In the genomic region with DNA sequence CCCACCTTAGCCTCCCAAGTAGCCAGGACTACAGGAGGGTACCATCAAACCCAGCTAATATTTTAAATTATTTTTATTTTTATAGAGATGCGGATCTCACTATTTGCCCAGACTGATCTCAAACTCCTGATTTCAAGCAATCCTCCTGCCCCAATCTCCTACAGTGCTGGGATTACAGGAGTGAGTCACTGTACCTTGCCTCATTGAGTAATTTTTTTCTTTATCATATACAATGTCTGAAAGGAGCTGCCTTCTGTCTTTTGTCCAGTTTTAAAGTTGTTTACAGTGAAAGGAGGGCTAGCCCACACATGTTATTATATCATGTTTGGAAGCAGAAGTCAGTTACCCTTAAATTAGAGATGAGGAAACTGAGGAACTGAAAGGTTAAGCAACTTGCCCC, we compare ENCODE assay signal across 1 cellular context.
A peak's percentile ranks its signal among the peaks of the same experiment; 100 is the strongest.
TF ChIP-seq lines count a peak whose summit lies in the region.

No MANE protein-coding gene starts in this region.

TF ChIP-seq in IMR-90, 13 proteins besides CTCF, POLR2A, EP300 and RAD21:
- TF ChIP-seq CHD1 (IDR thresholded peaks at IDR 0.05; ENCODE audit: low read depth, low read length): no peak
- TF ChIP-seq FOS (IDR thresholded peaks at IDR 0.05; ENCODE audit: low read depth, low read length): peak; percentile 70
- TF ChIP-seq, protein P1, sequence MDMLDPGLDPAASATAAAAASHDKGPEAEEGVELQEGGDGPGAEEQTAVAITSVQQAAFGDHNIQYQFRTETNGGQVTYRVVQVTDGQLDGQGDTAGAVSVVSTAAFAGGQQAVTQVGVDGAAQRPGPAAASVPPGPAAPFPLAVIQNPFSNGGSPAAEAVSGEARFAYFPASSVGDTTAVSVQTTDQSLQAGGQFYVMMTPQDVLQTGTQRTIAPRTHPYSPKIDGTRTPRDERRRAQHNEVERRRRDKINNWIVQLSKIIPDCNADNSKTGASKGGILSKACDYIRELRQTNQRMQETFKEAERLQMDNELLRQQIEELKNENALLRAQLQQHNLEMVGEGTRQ (IDR thresholded peaks at IDR 0.05; ENCODE audit: low read depth, low read length): no peak
- no peak for TF ChIP-seq RCOR1 (IDR thresholded peaks at IDR 0.05; ENCODE audit: insufficient replicate concordance, low read length)
- TF ChIP-seq CEBPB (IDR thresholded peaks at IDR 0.05; ENCODE audit: low read depth, low read length): peak; percentile 76
- TF ChIP-seq SMC3 (IDR thresholded peaks at IDR 0.05; ENCODE audit: low read depth, low read length): no peak
- TF ChIP-seq MAFK (IDR thresholded peaks at IDR 0.05; ENCODE audit: low read depth, low read length): no peak
- TF ChIP-seq RFX5 (IDR thresholded peaks at IDR 0.05; ENCODE audit: low read depth, low read length): no peak
- TF ChIP-seq BHLHE40 (IDR thresholded peaks at IDR 0.05; ENCODE audit: low read depth, low read length): no peak
- TF ChIP-seq, protein P2, sequence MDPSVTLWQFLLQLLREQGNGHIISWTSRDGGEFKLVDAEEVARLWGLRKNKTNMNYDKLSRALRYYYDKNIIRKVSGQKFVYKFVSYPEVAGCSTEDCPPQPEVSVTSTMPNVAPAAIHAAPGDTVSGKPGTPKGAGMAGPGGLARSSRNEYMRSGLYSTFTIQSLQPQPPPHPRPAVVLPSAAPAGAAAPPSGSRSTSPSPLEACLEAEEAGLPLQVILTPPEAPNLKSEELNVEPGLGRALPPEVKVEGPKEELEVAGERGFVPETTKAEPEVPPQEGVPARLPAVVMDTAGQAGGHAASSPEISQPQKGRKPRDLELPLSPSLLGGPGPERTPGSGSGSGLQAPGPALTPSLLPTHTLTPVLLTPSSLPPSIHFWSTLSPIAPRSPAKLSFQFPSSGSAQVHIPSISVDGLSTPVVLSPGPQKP (IDR thresholded peaks at IDR 0.05; ENCODE audit: borderline replicate concordance, low read depth, low read length): no peak
- no peak for TF ChIP-seq MAZ (IDR thresholded peaks at IDR 0.05; ENCODE audit: borderline replicate concordance, low read depth, low read length)
- TF ChIP-seq MXI1 (IDR thresholded peaks at IDR 0.05; ENCODE audit: borderline replicate concordance, low read depth, low read length): no peak
